In the genomic region with DNA sequence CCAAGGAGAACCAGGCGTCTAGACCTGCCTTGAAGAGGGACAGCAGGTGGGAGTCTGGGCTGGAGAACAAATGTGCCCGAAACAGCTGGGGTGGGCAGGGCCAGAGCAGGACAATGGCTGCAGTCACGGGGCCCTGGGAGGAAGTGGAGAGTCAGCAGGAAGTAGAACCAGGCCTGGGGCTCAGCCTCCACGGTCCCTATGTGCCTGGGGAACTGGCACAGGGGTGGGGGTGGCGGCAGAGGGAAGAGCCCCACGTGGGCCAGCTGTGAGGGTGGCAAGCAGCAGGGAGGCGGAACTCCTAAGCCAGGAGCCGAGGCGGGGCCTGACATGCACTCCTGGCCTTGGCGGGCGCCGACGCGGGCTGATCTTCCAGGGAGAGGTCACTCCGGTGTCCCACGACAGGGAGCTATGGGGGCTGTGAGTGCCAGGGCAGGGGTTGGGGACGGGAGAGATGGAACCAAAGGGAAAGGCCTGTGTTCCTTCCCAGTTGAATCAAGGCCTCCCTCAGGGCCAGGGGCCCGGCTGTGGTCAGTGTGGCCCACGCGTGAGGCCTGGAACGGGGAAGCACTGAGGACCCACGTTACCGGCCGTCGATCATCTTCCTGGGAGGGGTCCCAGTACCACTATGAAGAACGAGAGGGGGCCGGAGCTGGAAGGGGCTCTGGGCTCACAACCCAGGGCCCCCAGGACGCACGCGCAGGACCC, we compare ENCODE assay signal across 10 cellular contexts. TPM values are rescaled to one million over a fixed set of nuclear protein-coding genes. Genes with fewer than 3 reads are reported as not detected.
A peak's percentile ranks its signal among the peaks of the same experiment; 100 is the strongest.
DNase-seq lines count a peak whose midpoint lies in the region; ATAC-seq and TF ChIP-seq lines count a peak whose summit lies in the region.
"Had no signal": no experiment of that assay in that cellular context is flagged by ENCODE, and none has a peak within 500 bp of the region (broad histone marks: within the 10 kb centered on the region; RNA-seq: fewer than 3 reads in every experiment).

No MANE protein-coding gene starts in this region.

- peaks cover 0 to 7% of the 10 kb centered on the region in 2 donors for H3K4me1 ChIP-seq in esophagus (ENCODE audit: control insufficient read depth in 2 of 2, insufficient read depth in 2 of 2, low read length in 1 of 2)
- H3K4me1 ChIP-seq in thoracic aorta (ENCODE audit: control insufficient read depth in 1 of 2, low read depth in 2 of 2) = peaks cover 15 to 30% of the 10 kb centered on the region in 2 donors

- ATAC-seq in thoracic aorta (ENCODE audit: insufficient number of reproducible peaks, low FRiP score, low read depth) (no peak), HG02852 (IDR thresholded peaks at IDR 0.05; ENCODE audit: unreplicated experiment) (no peak)
- ATAC-seq: Panc1 had no signal

- H3K27me3 ChIP-seq in esophagus (ENCODE audit: control insufficient read depth in 1 of 2, insufficient read depth in 2 of 2, low read length in 2 of 2) = no peaks in the 10 kb centered on the region
- no peaks in the 10 kb centered on the region for H3K27me3 ChIP-seq in thoracic aorta (replicated peaks; ENCODE audit: insufficient read depth)

- no peak for TF ChIP-seq CTCF in thoracic aorta (IDR thresholded peaks at IDR 0.05)

- H3K36me3 ChIP-seq in esophagus (ENCODE audit: control insufficient read depth in 2 of 2, insufficient read depth in 2 of 2, low read length in 1 of 2) (peaks cover 0 to 46% of the 10 kb centered on the region in 2 donors), thoracic aorta (peaks cover 12% of the 10 kb centered on the region)

- H3K27ac ChIP-seq in esophagus (ENCODE audit: low read depth in 2 of 2, low read length in 1 of 2) = peak overlapping the region; percentile 38 to 65
- peak overlapping the region in 1 of 2 donors; percentile 17 for H3K27ac ChIP-seq in thoracic aorta

- H3K9me3 ChIP-seq in esophagus (ENCODE audit: control insufficient read depth in 2 of 2, insufficient read depth in 1 of 2, low read depth in 1 of 2, low read length in 1 of 2) (no peaks in the 10 kb centered on the region), thoracic aorta (no peaks in the 10 kb centered on the region)

- DNase-seq in NOMO-1 treated with dmso at 0.1 percent for 144 hours (lab: John Stamatoyannopoulos, UW; ENCODE audit: unreplicated experiment) (peak; percentile 82), mucosa of gallbladder (ENCODE audit: low spot score) (peak; percentile 83), thoracic aorta (ENCODE audit: low spot score) (no peak), germinal center (ENCODE audit: low spot score) (no peak), DMS53 treated with DMSO at 0.1 percent for 48 hours (lab: John Stamatoyannopoulos, UW; ENCODE audit: unreplicated experiment) (no peak), NCI-H146 treated with DMSO at 0.1 percent for 48 hours (lab: John Stamatoyannopoulos, UW; ENCODE audit: unreplicated experiment) (no peak)
- DNase-seq: stimulated activated naive CD8-positive, alpha-beta T cell treated with anti-CD3 and anti-CD28 coated beads, Interleukin-15, Interleukin-2, amounts not matched to agents 100 U/mL and 50 U/mL, for 24 hours had no signal

- no peak overlapping the region for H3K4me3 ChIP-seq in esophagus (ENCODE audit: low read depth in 1 of 2, low read length in 2 of 2)
- H3K4me3 ChIP-seq in thoracic aorta = peak overlapping the region; percentile 12

- 68% methylated on average over 26 to 30 of the region's 30 CpGs for WGBS in esophagus, 2 donors

RNA-seq across cellular contexts. Expression of a gene that starts 42.7 kb away (rescaled TPM):
- polyA plus RNA-seq in esophagus = 1 to 10 TPM; 5.0 to 9.3 TPM
- total RNA-seq in mucosa of gallbladder (9.1 TPM), thoracic aorta (10 to 100 TPM; 12.6 to 13.0 TPM)

Comparison
In these comparisons a context has a peak if more than half of its experiments do, and no peak if none do; other contexts are left out.
1. DNase-seq: peak in NOMO-1 treated with dmso at 0.1 percent for 144 hours (single experiment) and mucosa of gallbladder (single experiment); none in thoracic aorta (single experiment), germinal center (single experiment), DMS53 treated with DMSO at 0.1 percent for 48 hours (single experiment) and NCI-H146 treated with DMSO at 0.1 percent for 48 hours (single experiment).